8 cellular contexts compared by ENCODE assay signal in the genomic region with DNA sequence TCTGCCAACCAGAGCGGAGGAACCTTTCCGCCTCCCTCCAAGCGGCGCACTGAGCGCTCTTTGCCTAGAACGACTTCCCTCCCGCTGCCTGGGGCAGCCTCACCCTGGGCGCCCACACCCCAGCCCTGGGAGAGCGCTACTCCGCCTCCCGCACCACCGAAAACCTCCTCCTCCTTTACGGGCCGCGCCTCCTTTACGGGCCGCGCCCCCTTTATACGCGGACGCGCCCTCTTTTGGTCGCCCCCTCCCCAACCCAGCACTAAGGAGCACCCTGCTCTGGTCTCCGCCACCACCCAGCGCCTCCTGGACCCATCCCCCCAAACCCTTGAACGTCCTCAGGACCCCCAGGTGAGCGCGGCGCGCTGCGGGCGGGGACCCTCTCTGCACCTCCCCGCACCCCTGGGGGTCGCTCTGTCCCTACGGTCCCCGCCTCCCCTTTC. TPM values are rescaled to one million over a fixed set of nuclear protein-coding genes. Genes with fewer than 3 reads are reported as not detected.
A peak's percentile ranks its signal among the peaks of the same experiment; 100 is the strongest.
DNase-seq lines count a peak whose midpoint lies in the region; ATAC-seq and TF ChIP-seq lines count a peak whose summit lies in the region.

No MANE protein-coding gene starts in this region.

- POLR2A ChIA-PET in activated CD8-positive, alpha-beta T cell treated with anti-CD3 and anti-CD28 coated beads, Interleukin-2, amount 10 ng/mL, durations not matched to agents 7 days and 5 days (lab: Charles Lee): no interaction called here

- no peaks in the 10 kb centered on the region for H3K9me3 Mint-ChIP-seq in activated CD8-positive, alpha-beta T cell treated with anti-CD3 and anti-CD28 coated beads, Interleukin-2, amount 10 ng/mL, durations not matched to agents 7 days and 5 days (ENCODE audit: insufficient read depth)

- H3K27ac ChIP-seq in cardiac muscle cell: no peak overlapping the region
- no peak overlapping the region for H3K27ac ChIP-seq in skeletal muscle tissue (ENCODE audit: low read depth, low read length)

- peaks cover 19% of the 10 kb centered on the region for H3K4me1 Mint-ChIP-seq in activated CD8-positive, alpha-beta T cell treated with anti-CD3 and anti-CD28 coated beads, Interleukin-2, amount 10 ng/mL, durations not matched to agents 7 days and 5 days (ENCODE audit: low read depth)

- H3K4me3 ChIP-seq in cardiac muscle cell (peak overlapping the region; percentile 50), skeletal muscle tissue (ENCODE audit: low read length in 3 of 3) (peak overlapping the region in 2 of 3 donors; percentile 27 to 35)

- TF ChIP-seq CTCF in cardiac muscle cell (IDR thresholded peaks at IDR 0.05; ENCODE audit: low read depth, low read length): no peak

- ATAC-seq in activated CD8-positive, alpha-beta T cell treated with anti-CD3 and anti-CD28 coated beads, Interleukin-2, amount 10 ng/mL, durations not matched to agents 7 days and 5 days: peak; percentile 62
- ATAC-seq in left ventricle myocardium superior: peak; percentile 33
- no peak for ATAC-seq in GM19397 (IDR thresholded peaks at IDR 0.05; ENCODE audit: unreplicated experiment)

- H3K27ac Mint-ChIP-seq in activated CD8-positive, alpha-beta T cell treated with anti-CD3 and anti-CD28 coated beads, Interleukin-2, amount 10 ng/mL, durations not matched to agents 7 days and 5 days: peak overlapping the region; percentile 39

- H3K9me3 ChIP-seq in cardiac muscle cell (ENCODE audit: low read depth) (no peaks in the 10 kb centered on the region), skeletal muscle tissue (ENCODE audit: control insufficient read depth in 3 of 3, low read length in 3 of 3) (no peaks in the 10 kb centered on the region)

- CTCF ChIA-PET in activated CD8-positive, alpha-beta T cell treated with anti-CD3 and anti-CD28 coated beads, Interleukin-2, amount 10 ng/mL, durations not matched to agents 7 days and 5 days (lab: Charles Lee): interaction anchor here (0.7 kb wide), 1 partner anchor 116 kb away, joined by 3 read pairs; no protein-coding TSS in a partner anchor

- H3K27me3 ChIP-seq in cardiac muscle cell: peaks cover 77% of the 10 kb centered on the region
- peaks cover 63 to 64% (median 63%) of the 10 kb centered on the region in 3 donors for H3K27me3 ChIP-seq in skeletal muscle tissue (ENCODE audit: control insufficient read depth in 3 of 3, insufficient read depth in 3 of 3, low read length in 3 of 3)

- DNase-seq in cardiac muscle cell (ENCODE audit: low read depth in 1 of 2, low spot score in 1 of 2): peak; percentile 35 to 37
- no peak for DNase-seq in cardiac septum (ENCODE audit: low spot score)
- peak; percentile 53 for DNase-seq in activated CD8-positive, alpha-beta T cell treated with anti-CD3 and anti-CD28 coated beads, Interleukin-2, amount 10 ng/mL, durations not matched to agents 7 days and 5 days
- DNase-seq in left ventricle myocardium superior: no peak
- no peak for DNase-seq in NCI-H187 (lab: John Stamatoyannopoulos, UW)
- DNase-seq in HPDE6-E6E7 (ENCODE audit: extremely low spot score): no peak

- H3K4me1 ChIP-seq in cardiac muscle cell (ENCODE audit: low read depth) (peaks cover 3% of the 10 kb centered on the region), skeletal muscle tissue (ENCODE audit: control insufficient read depth in 3 of 3, insufficient read depth in 3 of 3, low read length in 3 of 3) (peaks cover 0 to 20% (median 19%) of the 10 kb centered on the region in 3 donors)

- H3K9ac ChIP-seq in skeletal muscle tissue (ENCODE audit: low read depth in 1 of 3, low read length in 3 of 3): peak overlapping the region in 1 of 3 donors; percentile 33

- intact Hi-C loops in cardiac septum (cut with DNase I) (no loop called here), left ventricle myocardium superior (cut with micrococcal nuclease) (no loop called here)

- H3K4me3 Mint-ChIP-seq in activated CD8-positive, alpha-beta T cell treated with anti-CD3 and anti-CD28 coated beads, Interleukin-2, amount 10 ng/mL, durations not matched to agents 7 days and 5 days: peak overlapping the region; percentile 79

- no peaks in the 10 kb centered on the region for H3K36me3 Mint-ChIP-seq in activated CD8-positive, alpha-beta T cell treated with anti-CD3 and anti-CD28 coated beads, Interleukin-2, amount 10 ng/mL, durations not matched to agents 7 days and 5 days (ENCODE audit: low read depth)

- peaks cover 39% of the 10 kb centered on the region for H3K27me3 Mint-ChIP-seq in activated CD8-positive, alpha-beta T cell treated with anti-CD3 and anti-CD28 coated beads, Interleukin-2, amount 10 ng/mL, durations not matched to agents 7 days and 5 days (ENCODE audit: low read depth)

- H3K36me3 ChIP-seq in cardiac muscle cell: no peaks in the 10 kb centered on the region
- H3K36me3 ChIP-seq in skeletal muscle tissue (ENCODE audit: control insufficient read depth in 3 of 3, insufficient read depth in 3 of 3, low read length in 3 of 3): no peaks in the 10 kb centered on the region

RNA-seq across cellular contexts. Expression of a gene that starts 0.6 kb away (rescaled TPM):
- total RNA-seq in cardiac muscle cell: 4.0 and 15.5 TPM in 2 replicates
- polyA plus RNA-seq in cardiac muscle cell: 6.1 and 18.4 TPM in 2 replicates
- total RNA-seq in cardiac septum: 2.6 TPM
- 10 to 100 TPM; 15.8 to 17.8 TPM for total RNA-seq in activated CD8-positive, alpha-beta T cell treated with anti-CD3 and anti-CD28 coated beads, Interleukin-2, amount 10 ng/mL, durations not matched to agents 7 days and 5 days
- 12.2 TPM for total RNA-seq in left ventricle myocardium superior
- 1.0 TPM for total RNA-seq in skeletal muscle tissue

Comparison
In these comparisons a context has a peak if more than half of its experiments do, and no peak if none do; other contexts are left out.
1. DNase-seq: peak in cardiac muscle cell (2 of 2) and activated CD8-positive, alpha-beta T cell treated with anti-CD3 and anti-CD28 coated beads, Interleukin-2, amount 10 ng/mL, durations not matched to agents 7 days and 5 days (single experiment); none in cardiac septum (single experiment), left ventricle myocardium superior (single experiment), NCI-H187 (0 of 2) and HPDE6-E6E7 (single experiment).